17 cellular contexts compared by ENCODE assay signal in the genomic region with DNA sequence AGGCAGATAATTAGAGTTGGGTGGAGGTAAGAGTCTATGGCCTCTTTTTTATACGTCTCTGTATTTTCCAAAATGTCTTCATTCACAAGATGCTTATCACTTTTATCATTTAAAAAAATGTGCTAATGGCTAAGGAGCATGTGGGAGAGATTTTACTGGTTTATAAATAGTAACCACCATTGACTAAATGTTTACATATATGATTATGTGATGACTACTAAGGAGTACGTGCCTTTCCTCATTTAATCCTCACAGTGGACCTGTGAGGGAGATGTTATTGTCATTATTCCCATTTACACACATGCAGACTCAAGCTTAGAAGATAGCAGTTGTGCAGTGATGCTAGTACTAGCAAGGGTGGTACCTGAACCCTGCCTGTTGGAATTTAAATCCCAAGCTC. TPM values are rescaled to one million over a fixed set of nuclear protein-coding genes. Genes with fewer than 3 reads are reported as not detected.
DNase-seq lines count a peak whose midpoint lies in the region; ATAC-seq and TF ChIP-seq lines count a peak whose summit lies in the region.
"Had no signal": no experiment of that assay in that cellular context is flagged by ENCODE, and none has a peak within 500 bp of the region (broad histone marks: within the 10 kb centered on the region; RNA-seq: fewer than 3 reads in every experiment).

No MANE protein-coding gene starts in this region.

- no peaks in the 10 kb centered on the region for H3K27me3 Mint-ChIP-seq in activated T-helper 1 cell treated with anti-CD3 and anti-CD28 coated beads, Interleukin-12 subunit alpha, Interleukin-12 subunit beta, Interleukin-2, Interleukin-4 antibody, amounts not matched to agents 30 ng/mL and 10 ng/mL and 1 ng/mL, durations not matched to agents 14 hours and 24 hours and 36 hours (ENCODE audit: insufficient read depth)
- H3K27me3 Mint-ChIP-seq: memory B cell had no signal

- DNase-seq in EL (peak; percentile 50), fibroblast of peridontal ligament (ENCODE audit: extremely low read depth) (peak; percentile 39), Right ventricle myocardium superior (no peak)
- DNase-seq in activated T-helper 1 cell treated with anti-CD3 and anti-CD28 coated beads, Interleukin-12 subunit alpha, Interleukin-12 subunit beta, Interleukin-2, Interleukin-4 antibody, amounts not matched to agents 30 ng/mL and 10 ng/mL and 1 ng/mL, durations not matched to agents 14 hours and 24 hours and 36 hours (ENCODE audit: low spot score): no peak
- DNase-seq: activated CD8-positive, alpha-beta memory T cell treated with anti-CD3 and anti-CD28 coated beads, Interleukin-2, amount 50 U/mL, for 48 hours; gastrocnemius medialis; immature natural killer cell; NCI-H1092; NCI-H446 treated with DMSO at 0.1 percent for 48 hours had no signal

- no peaks in the 10 kb centered on the region for H3K9me3 Mint-ChIP-seq in activated T-helper 1 cell treated with anti-CD3 and anti-CD28 coated beads, Interleukin-12 subunit alpha, Interleukin-12 subunit beta, Interleukin-2, Interleukin-4 antibody, amounts not matched to agents 30 ng/mL and 10 ng/mL and 1 ng/mL, durations not matched to agents 14 hours and 24 hours and 36 hours
- H3K9me3 Mint-ChIP-seq: immature natural killer cell, memory B cell had no signal

- ATAC-seq in HG02981 (IDR thresholded peaks at IDR 0.05; ENCODE audit: unreplicated experiment) (no peak), Right ventricle myocardium superior (ENCODE audit: poor library complexity) (no peak), HG02678 (IDR thresholded peaks at IDR 0.05; ENCODE audit: unreplicated experiment) (no peak), HG03196 (IDR thresholded peaks at IDR 0.05; ENCODE audit: unreplicated experiment) (no peak)
- ATAC-seq: gastrocnemius medialis, GM12878, HepG2, WTC11 had no signal

- H3K27ac ChIP-seq in 22Rv1: peak overlapping the region; percentile 87; the same call in 1 of the 2 replicates

- peaks cover 13% of the 10 kb centered on the region for H3K36me3 Mint-ChIP-seq in activated T-helper 1 cell treated with anti-CD3 and anti-CD28 coated beads, Interleukin-12 subunit alpha, Interleukin-12 subunit beta, Interleukin-2, Interleukin-4 antibody, amounts not matched to agents 30 ng/mL and 10 ng/mL and 1 ng/mL, durations not matched to agents 14 hours and 24 hours and 36 hours (ENCODE audit: low read depth)

- H3K27ac Mint-ChIP-seq in activated T-helper 1 cell treated with anti-CD3 and anti-CD28 coated beads, Interleukin-12 subunit alpha, Interleukin-12 subunit beta, Interleukin-2, Interleukin-4 antibody, amounts not matched to agents 30 ng/mL and 10 ng/mL and 1 ng/mL, durations not matched to agents 14 hours and 24 hours and 36 hours: no peak overlapping the region
- H3K27ac Mint-ChIP-seq: WTC11 had no signal

- H3K4me1 Mint-ChIP-seq in activated T-helper 1 cell treated with anti-CD3 and anti-CD28 coated beads, Interleukin-12 subunit alpha, Interleukin-12 subunit beta, Interleukin-2, Interleukin-4 antibody, amounts not matched to agents 30 ng/mL and 10 ng/mL and 1 ng/mL, durations not matched to agents 14 hours and 24 hours and 36 hours (ENCODE audit: low read depth): peaks cover 42% of the 10 kb centered on the region

- peak overlapping the region; percentile 89 for H3K4me3 Mint-ChIP-seq in activated T-helper 1 cell treated with anti-CD3 and anti-CD28 coated beads, Interleukin-12 subunit alpha, Interleukin-12 subunit beta, Interleukin-2, Interleukin-4 antibody, amounts not matched to agents 30 ng/mL and 10 ng/mL and 1 ng/mL, durations not matched to agents 14 hours and 24 hours and 36 hours
- H3K4me3 Mint-ChIP-seq: memory B cell, WTC11 had no signal

- no peak for TF ChIP-seq CTCF in 22Rv1 (IDR thresholded peaks at IDR 0.05)

- intact Hi-C loops in activated T-helper 1 cell treated with anti-CD3 and anti-CD28 coated beads, Interleukin-12 subunit alpha, Interleukin-12 subunit beta, Interleukin-2, Interleukin-4 antibody, amounts not matched to agents 30 ng/mL and 10 ng/mL and 1 ng/mL, durations not matched to agents 14 hours and 24 hours and 36 hours (cut with micrococcal nuclease): loop anchor here (5.0 to 10.0 kb wide), 4 partner anchors 386 to 1284 kb away; partner anchors contain the start of genes CEP135, CHIC2, PAICS and PPAT
- intact Hi-C loops in Right ventricle myocardium superior (cut with DNase I): loop anchor here (5.0 to 10.0 kb wide), 2 partner anchors 49 to 206 kb away; partner anchors contain the start of gene TMEM165

RNA-seq across cellular contexts. Expression of gene SRD5A3, which starts 2.4 kb away (rescaled TPM):
- total RNA-seq in activated T-helper 1 cell treated with anti-CD3 and anti-CD28 coated beads, Interleukin-12 subunit alpha, Interleukin-12 subunit beta, Interleukin-2, Interleukin-4 antibody, amounts not matched to agents 30 ng/mL and 10 ng/mL and 1 ng/mL, durations not matched to agents 14 hours and 24 hours and 36 hours: 32.4 and 33.2 TPM in 2 replicates
- total RNA-seq in Right ventricle myocardium superior: 8.3 TPM

RNA-seq across cellular contexts. Expression of gene TMEM165, which starts 47.3 kb away (rescaled TPM):
- total RNA-seq in activated T-helper 1 cell treated with anti-CD3 and anti-CD28 coated beads, Interleukin-12 subunit alpha, Interleukin-12 subunit beta, Interleukin-2, Interleukin-4 antibody, amounts not matched to agents 30 ng/mL and 10 ng/mL and 1 ng/mL, durations not matched to agents 14 hours and 24 hours and 36 hours: 110 and 112 TPM in 2 replicates
- 34.3 TPM for total RNA-seq in Right ventricle myocardium superior

Comparison
In these comparisons a context has a peak if more than half of its experiments do, and no peak if none do; other contexts are left out.
1. DNase-seq: peak in EL (single experiment) and fibroblast of peridontal ligament (single experiment); none in activated T-helper 1 cell treated with anti-CD3 and anti-CD28 coated beads, Interleukin-12 subunit alpha, Interleukin-12 subunit beta, Interleukin-2, Interleukin-4 antibody, amounts not matched to agents 30 ng/mL and 10 ng/mL and 1 ng/mL, durations not matched to agents 14 hours and 24 hours and 36 hours (single experiment) and Right ventricle myocardium superior (single experiment).